18 cellular contexts compared by ENCODE assay signal in the genomic region with DNA sequence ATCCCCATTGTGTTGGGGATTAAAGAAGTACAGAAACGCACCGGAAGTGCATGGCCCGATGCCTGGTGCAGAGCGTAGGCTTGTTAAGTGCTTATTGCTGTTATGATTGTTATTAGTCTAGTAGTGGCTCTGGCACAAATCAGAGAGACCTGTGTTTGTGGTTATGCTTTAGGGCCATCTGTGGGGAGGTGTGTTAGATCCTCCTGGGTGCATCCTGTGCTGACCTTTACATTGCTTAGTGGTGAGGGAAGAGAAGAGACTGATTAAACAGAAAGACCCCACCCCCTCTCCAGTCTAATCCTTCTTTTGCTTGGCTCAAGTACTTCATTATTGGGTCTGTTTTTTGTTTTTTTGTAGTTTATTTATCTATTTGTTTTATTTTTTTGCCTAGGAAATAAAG.
"Had no signal": no experiment of that assay in that cellular context is flagged by ENCODE, and none has a peak within 500 bp of the region (broad histone marks: within the 10 kb centered on the region; RNA-seq: fewer than 3 reads in every experiment).

No MANE protein-coding gene starts in this region.

- H3K4me3 ChIP-seq: coronary artery, heart right ventricle, lower lobe of right lung, prostate gland, upper lobe of left lung had no signal

- H3K4me1 ChIP-seq: prostate gland had no signal

- H3K27ac ChIP-seq: coronary artery, epithelial cell of prostate, lower lobe of right lung, prostate gland, upper lobe of left lung had no signal

- H3K9me3 ChIP-seq: heart right ventricle, lower lobe of right lung, prostate gland, upper lobe of left lung had no signal

- DNase-seq: activated CD4-positive, alpha-beta T cell treated with anti-CD3 and anti-CD28 coated beads for 36 hours; activated CD4-positive, alpha-beta T cell treated with anti-CD3 and anti-CD28 coated beads, Interleukin-2, amount 50 U/mL, for 4 hours; activated CD8-positive, alpha-beta memory T cell treated with anti-CD3 and anti-CD28 coated beads for 24 hours; activated CD8-positive, alpha-beta memory T cell treated with anti-CD3 and anti-CD28 coated beads, Interleukin-2, amount 50 U/mL, for 4 hours; activated naive CD4-positive, alpha-beta T cell treated with Interleukin-2 at 50 U/mL for 16 hours; activated T-cell treated with anti-CD3 and anti-CD28 coated beads, Interleukin-2, amount 50 U/mL, for 24 hours; cerebellar nuclear complex; heart right ventricle; kidney; lower lobe of right lung; naive thymus-derived CD8-positive, alpha-beta T cell; stimulated activated CD4-positive, alpha-beta T cell treated with anti-CD3 and anti-CD28 coated beads, Interleukin-4, amount 100 ng/mL, for 4 hours; stimulated activated naive CD8-positive, alpha-beta T cell treated with anti-CD3 and anti-CD28 coated beads, Interleukin-15, Interleukin-2, amounts not matched to agents 100 U/mL and 50 U/mL, for 24 hours; T-cell; upper lobe of left lung had no signal

- H3K27me3 ChIP-seq: upper lobe of left lung had no signal

- H3K36me3 ChIP-seq: heart right ventricle, lower lobe of right lung, prostate gland, upper lobe of left lung had no signal
